In genomic region chr13:108115739-108116138, GRCh38 we compare ENCODE assay signal across 17 cellular contexts.
DNase-seq lines count a peak whose midpoint lies in the region; ATAC-seq and TF ChIP-seq lines count a peak whose summit lies in the region.
"Had no signal": no experiment of that assay in that cellular context is flagged by ENCODE, and none has a peak within 500 bp of the region (broad histone marks: within the 10 kb centered on the region; RNA-seq: fewer than 3 reads in every experiment).

No MANE protein-coding gene starts in this region.

- H3K4me3 ChIP-seq in hepatocyte (no peak overlapping the region), Caco-2 (ENCODE audit: low read depth, low read length) (no peak overlapping the region)
- H3K4me3 ChIP-seq: BLaER1 treated with 17β-estradiol and CSF1 and Interleukin-3, amounts not matched to agents 10 nM and 100 nM had no signal

- WGBS in hepatocyte (ENCODE audit: low lambda C conversion rate, missing lambda C conversion rate): 79% methylated on average over 1 of the region's 1 CpG

- peak; percentile 51 for DNase-seq in NCI-H82 treated with DMSO at 0.1 percent for 48 hours (lab: John Stamatoyannopoulos, UW; ENCODE audit: unreplicated experiment)
- DNase-seq in hepatocyte (ENCODE audit: low spot score): no peak
- DNase-seq in immature natural killer cell: no peak
- DNase-seq in Caco-2: no peak
- DNase-seq: CD4-positive, CD25-positive, alpha-beta regulatory T cell; CD8-positive, alpha-beta memory T cell; COR-L47; H9; Karpas-422; KBM-7 had no signal

- CTCF ChIA-PET in Caco-2 (lab: Charles Lee): no interaction called here

- intact Hi-C loops in Caco-2 (cut with micrococcal nuclease; ENCODE audit: unreplicated experiment): no loop called here

- H3K27me3 Mint-ChIP-seq in immature natural killer cell (ENCODE audit: low read depth in 3 of 3) (no peaks in the 10 kb centered on the region), Caco-2 (ENCODE audit: insufficient read depth, unreplicated experiment) (no peaks in the 10 kb centered on the region)
- H3K27me3 Mint-ChIP-seq: CD4-positive, CD25-positive, alpha-beta regulatory T cell had no signal

- BruUV-seq in Caco-2 (replicated peaks; lab: Mats Ljungman, UMichigan): no TSS peak

- H2AFZ ChIP-seq in hepatocyte: no peak overlapping the region

- H3K27ac Mint-ChIP-seq in immature natural killer cell (no peak overlapping the region), Caco-2 (ENCODE audit: unreplicated experiment) (no peak overlapping the region)
- H3K27ac Mint-ChIP-seq: B cell; CD4-positive, CD25-positive, alpha-beta regulatory T cell; CD8-positive, alpha-beta memory T cell; H9; IgD-negative memory B cell had no signal

- no peak overlapping the region for H3K4me2 ChIP-seq in hepatocyte
- H3K4me2 ChIP-seq: BLaER1 treated with 17β-estradiol and CSF1 and Interleukin-3, amounts not matched to agents 10 nM and 100 nM had no signal

- no peaks in the 10 kb centered on the region for H3K79me2 ChIP-seq in hepatocyte

- TF ChIP-seq CTCF in hepatocyte (IDR thresholded peaks at IDR 0.05; ENCODE audit: poor library complexity) (no peak), Caco-2 (IDR thresholded peaks at IDR 0.05; ENCODE audit: insufficient read depth in 1 of 2, low read depth in 1 of 2, low read length in 1 of 2, severe bottlenecking in 1 of 2, unreplicated experiment in 1 of 2) (no peak)

- H3K27ac ChIP-seq in hepatocyte: peak overlapping the region; percentile 54
- H3K27ac ChIP-seq: BLaER1 treated with 17β-estradiol and CSF1 and Interleukin-3, amounts not matched to agents 10 nM and 100 nM had no signal

- peaks cover 0 to 9% (median 2%) of the 10 kb centered on the region in 6 donors for H3K9me3 Mint-ChIP-seq in immature natural killer cell
- peaks cover 16% of the 10 kb centered on the region for H3K9me3 Mint-ChIP-seq in Caco-2 (ENCODE audit: unreplicated experiment)
- H3K9me3 Mint-ChIP-seq: H9 had no signal

- no peak overlapping the region for H3K4me3 Mint-ChIP-seq in immature natural killer cell
- no peak overlapping the region for H3K4me3 Mint-ChIP-seq in Caco-2 (ENCODE audit: unreplicated experiment)
- H3K4me3 Mint-ChIP-seq: B cell; CD4-positive, CD25-positive, alpha-beta regulatory T cell; CD8-positive, alpha-beta memory T cell; H9; IgD-negative memory B cell had no signal

- H3K4me1 Mint-ChIP-seq in immature natural killer cell: no peaks in the 10 kb centered on the region
- H3K4me1 Mint-ChIP-seq in Caco-2 (ENCODE audit: low read depth, unreplicated experiment): peaks cover 14% of the 10 kb centered on the region
- H3K4me1 Mint-ChIP-seq: B cell; CD4-positive, CD25-positive, alpha-beta regulatory T cell; CD8-positive, alpha-beta memory T cell had no signal

- H3K36me3 Mint-ChIP-seq in immature natural killer cell (no peaks in the 10 kb centered on the region), Caco-2 (ENCODE audit: insufficient read depth, unreplicated experiment) (no peaks in the 10 kb centered on the region)
- H3K36me3 Mint-ChIP-seq: CD4-positive, CD25-positive, alpha-beta regulatory T cell; CD8-positive, alpha-beta memory T cell; IgD-negative memory B cell had no signal

- no peaks in the 10 kb centered on the region for H3K4me1 ChIP-seq in hepatocyte (ENCODE audit: insufficient read depth)
- H3K4me1 ChIP-seq in Caco-2: 0 out of 2 replicates have a peak, but pooled peaks cover 4% of the 10 kb centered on the region
- H3K4me1 ChIP-seq: BLaER1 treated with 17β-estradiol and CSF1 and Interleukin-3, amounts not matched to agents 10 nM and 100 nM had no signal

- POLR2A ChIA-PET in Caco-2 (lab: Charles Lee): no interaction called here

- H4K20me1 ChIP-seq in hepatocyte (ENCODE audit: insufficient read depth, poor library complexity, severe bottlenecking): no peaks in the 10 kb centered on the region
- H4K20me1 ChIP-seq: BLaER1 treated with 17β-estradiol and CSF1 and Interleukin-3, amounts not matched to agents 10 nM and 100 nM had no signal

- peak; percentile 51 for ATAC-seq in HG02852 (IDR thresholded peaks at IDR 0.05; ENCODE audit: unreplicated experiment)
- ATAC-seq in HG03565 (IDR thresholded peaks at IDR 0.05; ENCODE audit: unreplicated experiment): peak; percentile 47
- ATAC-seq in GM18511 (IDR thresholded peaks at IDR 0.05; ENCODE audit: unreplicated experiment): no peak
- ATAC-seq: HepG2 had no signal

- H3K9me3 ChIP-seq in hepatocyte (ENCODE audit: low read depth) (no peaks in the 10 kb centered on the region), Caco-2 (no peaks in the 10 kb centered on the region)
- H3K9me3 ChIP-seq: BLaER1 treated with 17β-estradiol and CSF1 and Interleukin-3, amounts not matched to agents 10 nM and 100 nM had no signal

- no peaks in the 10 kb centered on the region for H3K9me2 ChIP-seq in hepatocyte (replicated peaks; ENCODE audit: insufficient read depth)

- no peaks in the 10 kb centered on the region for H3K27me3 ChIP-seq in hepatocyte
- H3K27me3 ChIP-seq in Caco-2 (replicated peaks; ENCODE audit: control insufficient read depth, insufficient read depth, low read length): no peaks in the 10 kb centered on the region
- H3K27me3 ChIP-seq: BLaER1 treated with 17β-estradiol and CSF1 and Interleukin-3, amounts not matched to agents 10 nM and 100 nM had no signal

- no peaks in the 10 kb centered on the region for H3K36me3 ChIP-seq in hepatocyte (replicated peaks; ENCODE audit: insufficient read depth, low read depth)
- H3K36me3 ChIP-seq in Caco-2 (ENCODE audit: control insufficient read depth, insufficient read depth, low read length): no peaks in the 10 kb centered on the region
- H3K36me3 ChIP-seq: BLaER1 treated with 17β-estradiol and CSF1 and Interleukin-3, amounts not matched to agents 10 nM and 100 nM had no signal
